Comparison of ENCODE assay signal across 1 cellular context in the genomic region with DNA sequence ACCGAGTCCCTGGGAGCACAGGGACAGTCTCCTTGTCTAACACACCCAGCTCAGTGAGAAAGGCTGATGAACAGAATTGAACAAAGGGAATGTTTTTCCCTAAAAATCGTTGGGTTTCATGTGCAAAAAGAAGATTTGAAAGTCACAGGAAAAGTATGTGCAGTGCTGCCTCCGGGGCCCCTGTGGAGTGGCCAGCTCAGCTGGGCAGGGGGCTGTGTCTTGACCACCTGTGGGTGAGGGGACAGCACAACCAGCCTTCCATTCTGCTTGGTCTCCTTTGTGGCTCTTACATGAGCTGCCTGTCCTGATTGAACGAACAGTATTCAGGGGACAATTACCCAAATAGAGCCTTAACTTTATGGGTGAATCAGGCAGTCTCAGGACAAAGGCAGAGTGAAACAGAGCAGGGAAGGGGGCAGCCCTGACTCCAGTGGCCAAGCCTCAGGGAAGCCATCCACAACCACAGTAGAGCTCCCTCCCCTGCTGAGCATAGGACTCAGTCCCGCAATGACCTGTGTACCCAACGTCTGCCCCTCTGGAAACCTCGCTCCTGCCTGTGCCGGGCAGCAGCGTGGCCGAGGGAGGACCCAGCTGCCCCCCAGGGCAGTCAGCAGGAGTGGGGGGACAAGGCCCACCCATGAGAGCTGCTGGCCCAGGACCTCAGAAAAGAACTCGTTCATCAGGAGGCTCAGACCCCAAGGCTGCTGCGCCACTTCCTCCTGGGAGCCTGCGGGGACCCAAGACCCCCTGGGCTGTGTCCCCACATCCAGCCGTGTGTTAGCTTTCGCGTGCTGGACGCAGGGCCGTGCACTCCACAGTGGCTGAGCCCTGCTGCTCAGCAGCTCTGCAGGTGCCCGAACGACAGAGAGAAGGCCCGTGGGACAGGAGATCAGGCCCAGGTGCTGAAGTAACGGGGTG.
TF ChIP-seq lines count a peak whose summit lies in the region.

No MANE protein-coding gene starts in this region.

TF ChIP-seq in K562, 482 proteins besides CTCF, POLR2A, EP300 and RAD21:
- TF ChIP-seq, protein P1, sequence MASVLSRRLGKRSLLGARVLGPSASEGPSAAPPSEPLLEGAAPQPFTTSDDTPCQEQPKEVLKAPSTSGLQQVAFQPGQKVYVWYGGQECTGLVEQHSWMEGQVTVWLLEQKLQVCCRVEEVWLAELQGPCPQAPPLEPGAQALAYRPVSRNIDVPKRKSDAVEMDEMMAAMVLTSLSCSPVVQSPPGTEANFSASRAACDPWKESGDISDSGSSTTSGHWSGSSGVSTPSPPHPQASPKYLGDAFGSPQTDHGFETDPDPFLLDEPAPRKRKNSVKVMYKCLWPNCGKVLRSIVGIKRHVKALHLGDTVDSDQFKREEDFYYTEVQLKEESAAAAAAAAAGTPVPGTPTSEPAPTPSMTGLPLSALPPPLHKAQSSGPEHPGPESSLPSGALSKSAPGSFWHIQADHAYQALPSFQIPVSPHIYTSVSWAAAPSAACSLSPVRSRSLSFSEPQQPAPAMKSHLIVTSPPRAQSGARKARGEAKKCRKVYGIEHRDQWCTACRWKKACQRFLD (CRISPR knock-in tag; IDR thresholded peaks at IDR 0.05), result no peak
- TF ChIP-seq GATAD2B (IDR thresholded peaks at IDR 0.05; ENCODE audit: borderline replicate concordance), result no peak
- no peak for TF ChIP-seq MBD2 (IDR thresholded peaks at IDR 0.05; ENCODE audit: borderline replicate concordance, low read depth)
- TF ChIP-seq POLR2G (IDR thresholded peaks at IDR 0.05; ENCODE audit: low read depth, low read length), result peak; percentile 65
- TF ChIP-seq SIX5 (IDR thresholded peaks at IDR 0.05; ENCODE audit: borderline replicate concordance in 1 of 2, insufficient read depth in 1 of 2, low read depth in 1 of 2, low read length in 2 of 2), result no peak
- no peak for TF ChIP-seq ZNF511 (CRISPR knock-in tag; IDR thresholded peaks at IDR 0.05)
- TF ChIP-seq CHD7 (IDR thresholded peaks at IDR 0.05; ENCODE audit: low read depth, low read length), result no peak
